Comparison of ENCODE assay signal across 24 cellular contexts in the genomic region with DNA sequence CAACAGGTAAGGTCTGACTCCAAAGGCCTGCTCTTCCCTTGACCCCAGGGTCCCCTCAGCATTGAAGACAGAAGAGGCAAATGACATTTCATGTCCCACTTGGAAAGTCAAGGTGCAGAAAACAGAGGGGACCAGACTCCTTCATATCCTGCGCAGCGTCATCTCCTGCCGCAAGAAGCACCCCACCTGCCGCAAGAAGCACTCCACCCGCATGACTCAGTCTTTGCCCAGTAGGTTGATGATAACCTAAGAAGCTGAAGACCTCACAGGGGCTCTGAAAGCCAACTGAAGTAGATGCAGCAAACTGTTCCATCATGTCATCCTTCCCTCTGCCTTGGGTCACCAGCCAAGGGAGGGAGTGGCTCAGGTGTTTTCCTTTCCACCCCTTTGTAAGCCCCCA.
"Had no signal": no experiment of that assay in that cellular context is flagged by ENCODE, and none has a peak within 500 bp of the region (broad histone marks: within the 10 kb centered on the region; RNA-seq: fewer than 3 reads in every experiment).

No MANE protein-coding gene starts in this region.

- H3K4me3 Mint-ChIP-seq: activated CD8-positive, alpha-beta T cell treated with anti-CD3 and anti-CD28 coated beads for 36 hours; activated naive CD4-positive, alpha-beta T cell treated with anti-CD3 and anti-CD28 coated beads for 36 hours; activated naive CD4-positive, alpha-beta T cell treated with anti-CD3 and anti-CD28 coated beads, Interleukin-2, amount 50 U/mL, for 24 hours; activated naive CD8-positive, alpha-beta T cell treated with anti-CD3 and anti-CD28 coated beads for 36 hours; activated T-cell treated with anti-CD3 and anti-CD28 coated beads, Interleukin-2, amount 50 U/mL, for 4 hours; effector memory CD8-positive, alpha-beta T cell; WTC11 had no signal

- H3K9me3 ChIP-seq: ascending aorta, esophagus squamous epithelium, gastroesophageal sphincter had no signal

- H3K4me3 ChIP-seq: ascending aorta, esophagus squamous epithelium, gastroesophageal sphincter had no signal

- H3K27ac ChIP-seq: ascending aorta, brain microvascular endothelial cell, esophagus squamous epithelium, gastroesophageal sphincter, VCaP had no signal

- DNase-seq: activated CD4-positive, alpha-beta T cell treated with anti-CD3 and anti-CD28 coated beads for 1 hour; activated CD4-positive, alpha-beta T cell treated with anti-CD3 and anti-CD28 coated beads for 4 hours; activated CD4-positive, alpha-beta T cell treated with anti-CD3 and anti-CD28 coated beads, Interleukin-2, amount 50 U/mL, for 1 hour; activated CD4-positive, alpha-beta T cell treated with anti-CD3 and anti-CD28 coated beads, Interleukin-2, amount 50 U/mL, for 48 hours; activated CD8-positive, alpha-beta memory T cell treated with anti-CD3 and anti-CD28 coated beads for 24 hours; activated CD8-positive, alpha-beta T cell treated with anti-CD3 and anti-CD28 coated beads for 36 hours; activated effector memory CD4-positive, alpha-beta T cell treated with anti-CD3 and anti-CD28 coated beads, Interleukin-2, amount 50 U/mL, for 16 hours; activated naive CD4-positive, alpha-beta T cell treated with anti-CD3 and anti-CD28 coated beads for 36 hours; activated naive CD8-positive, alpha-beta T cell treated with anti-CD3 and anti-CD28 coated beads for 36 hours; activated T-cell treated with anti-CD3 and anti-CD28 coated beads, Interleukin-2, amount 50 U/mL, for 4 hours; brain microvascular endothelial cell; cortex of kidney; dermis blood vessel endothelial cell; effector CD4-positive, alpha-beta T cell; effector memory CD8-positive, alpha-beta T cell; esophagus squamous epithelium; foreskin melanocyte; T-helper 2 cell had no signal

- H3K9me3 Mint-ChIP-seq: activated CD8-positive, alpha-beta T cell treated with anti-CD3 and anti-CD28 coated beads for 36 hours; activated naive CD4-positive, alpha-beta T cell treated with anti-CD3 and anti-CD28 coated beads for 36 hours; activated naive CD4-positive, alpha-beta T cell treated with anti-CD3 and anti-CD28 coated beads, Interleukin-2, amount 50 U/mL, for 24 hours; activated naive CD8-positive, alpha-beta T cell treated with anti-CD3 and anti-CD28 coated beads for 36 hours; activated T-cell treated with anti-CD3 and anti-CD28 coated beads, Interleukin-2, amount 50 U/mL, for 4 hours; activated T-helper 2 cell treated with anti-CD3 and anti-CD28 coated beads, Interferon-gamma antibody, Interleukin-2, Interleukin-4, amounts not matched to agents 10 μg/mL and 5 μg/mL and 100 μg/mL, durations not matched to agents 14 hours and 24 hours and 36 hours; effector memory CD8-positive, alpha-beta T cell; WTC11 had no signal

- ATAC-seq: effector memory CD8-positive, alpha-beta T cell; WTC11 had no signal

- H3K4me1 Mint-ChIP-seq: activated naive CD4-positive, alpha-beta T cell treated with anti-CD3 and anti-CD28 coated beads, Interleukin-2, amount 50 U/mL, for 24 hours had no signal

- H3K4me1 ChIP-seq: ascending aorta, gastroesophageal sphincter had no signal

- H3K36me3 Mint-ChIP-seq: activated naive CD4-positive, alpha-beta T cell treated with anti-CD3 and anti-CD28 coated beads, Interleukin-2, amount 50 U/mL, for 24 hours; activated naive CD8-positive, alpha-beta T cell treated with anti-CD3 and anti-CD28 coated beads for 36 hours; WTC11 had no signal

- H3K27ac Mint-ChIP-seq: activated CD8-positive, alpha-beta T cell treated with anti-CD3 and anti-CD28 coated beads for 36 hours; activated naive CD4-positive, alpha-beta T cell treated with anti-CD3 and anti-CD28 coated beads for 36 hours; activated naive CD8-positive, alpha-beta T cell treated with anti-CD3 and anti-CD28 coated beads for 36 hours; activated T-helper 2 cell treated with anti-CD3 and anti-CD28 coated beads, Interferon-gamma antibody, Interleukin-2, Interleukin-4, amounts not matched to agents 10 μg/mL and 5 μg/mL and 100 μg/mL, durations not matched to agents 14 hours and 24 hours and 36 hours; effector memory CD8-positive, alpha-beta T cell; WTC11 had no signal

- H3K36me3 ChIP-seq: ascending aorta, brain microvascular endothelial cell, esophagus squamous epithelium, gastroesophageal sphincter had no signal
